ENCODE assay signal across 20 cellular contexts in genomic region chr16:66395806-66396555, GRCh38. TPM values are rescaled to one million over a fixed set of nuclear protein-coding genes. Genes with fewer than 3 reads are reported as not detected.
A peak's percentile ranks its signal among the peaks of the same experiment; 100 is the strongest.
DNase-seq lines count a peak whose midpoint lies in the region; ATAC-seq, FAIRE-seq and TF ChIP-seq lines count a peak whose summit lies in the region.
"Had no signal": no experiment of that assay in that cellular context is flagged by ENCODE, and none has a peak within 500 bp of the region (broad histone marks: within the 10 kb centered on the region; RNA-seq: fewer than 3 reads in every experiment).

No MANE protein-coding gene starts in this region.

- H3K27ac ChIP-seq in endodermal cell (ENCODE audit: low read depth, low read length) (no peak overlapping the region), vagina (no peak overlapping the region)
- H3K27ac ChIP-seq: C4-2B, HL-60 had no signal

- no peak overlapping the region for H3K9ac ChIP-seq in endodermal cell (ENCODE audit: extremely low read depth, low read length, poor library complexity, severe bottlenecking)

- H3K27me3 Mint-ChIP-seq in endodermal cell (ENCODE audit: insufficient read depth) (no peaks in the 10 kb centered on the region), Calu3 (ENCODE audit: unreplicated experiment) (peaks cover 28% of the 10 kb centered on the region)

- no peak overlapping the region for H3K4me3 Mint-ChIP-seq in endodermal cell
- no peak overlapping the region for H3K4me3 Mint-ChIP-seq in Calu3 (ENCODE audit: low read depth, unreplicated experiment)
- H3K4me3 Mint-ChIP-seq: CD4-positive, alpha-beta memory T cell had no signal

- H3K36me3 ChIP-seq in endodermal cell (ENCODE audit: control insufficient read depth, insufficient read depth, low read length) (no peaks in the 10 kb centered on the region), vagina (no peaks in the 10 kb centered on the region)

- H3K36me3 Mint-ChIP-seq in endodermal cell (ENCODE audit: low read depth) = no peaks in the 10 kb centered on the region
- no peaks in the 10 kb centered on the region for H3K36me3 Mint-ChIP-seq in Calu3 (ENCODE audit: insufficient read depth, unreplicated experiment)
- H3K36me3 Mint-ChIP-seq: CD4-positive, alpha-beta memory T cell had no signal

- BruUV-seq in Calu3 (replicated peaks; lab: Mats Ljungman, UMichigan) = no TSS peak

- H3K4me1 ChIP-seq in endodermal cell (ENCODE audit: control insufficient read depth, insufficient read depth, low read length) = no peaks in the 10 kb centered on the region
- no peaks in the 10 kb centered on the region for H3K4me1 ChIP-seq in vagina

- H3K27me3 ChIP-seq in endodermal cell (ENCODE audit: control insufficient read depth, insufficient read depth, low read length, poor library complexity, severe bottlenecking) = no peaks in the 10 kb centered on the region
- H3K27me3 ChIP-seq in vagina = no peaks in the 10 kb centered on the region

- 87 to 94% methylated on average over 6 to 7 of the region's 7 CpGs for WGBS in endodermal cell (ENCODE audit: insufficient coverage in 1 of 2, insufficient read length in 1 of 2), 2 experiments

- H3K9me3 ChIP-seq in endodermal cell (ENCODE audit: control insufficient read depth, low read length) (no peaks in the 10 kb centered on the region), vagina (no peaks in the 10 kb centered on the region)

- no peak overlapping the region for H3K4me3 ChIP-seq in endodermal cell (ENCODE audit: low read length)
- no peak overlapping the region for H3K4me3 ChIP-seq in vagina

- CTCF ChIA-PET in Calu3 (lab: Charles Lee) = interaction anchor here (0.7 kb wide), 1 partner anchor 448 kb away, joined by 6 read pairs; no protein-coding TSS in a partner anchor

- H3K9me3 Mint-ChIP-seq in endodermal cell = no peaks in the 10 kb centered on the region
- no peaks in the 10 kb centered on the region for H3K9me3 Mint-ChIP-seq in Calu3 (ENCODE audit: low read depth, unreplicated experiment)
- H3K9me3 Mint-ChIP-seq: CD4-positive, alpha-beta memory T cell had no signal

- FAIRE-seq in HTR-8/SVneo (lab: Jason Lieb, UNC) = peak; percentile 70
- FAIRE-seq: D721Med, G401.6, GM12891 had no signal

- peak; percentile 25 for DNase-seq in activated CD8-positive, alpha-beta memory T cell treated with anti-CD3 and anti-CD28 coated beads, Interleukin-2, amount 50 U/mL, for 48 hours
- no peak for DNase-seq in activated CD8-positive, alpha-beta memory T cell treated with anti-CD3 and anti-CD28 coated beads for 24 hours
- DNase-seq in HTR-8/SVneo (ENCODE audit: insufficient read length, low spot score) = no peak
- DNase-seq in endodermal cell = peak; percentile 23
- peak; percentile 65 to 79 for DNase-seq in vagina (ENCODE audit: extremely low spot score in 2 of 2)
- no peak for DNase-seq in Calu3
- DNase-seq: ACHN; CD4-positive, alpha-beta memory T cell; DMS153; DMS79 treated with DMSO at 0.1 percent for 48 hours; EL; H7; IMR-90 had no signal

- TF ChIP-seq CTCF in endodermal cell (conservative IDR thresholded peaks at IDR 0.05) (no peak), vagina (IDR thresholded peaks at IDR 0.05) (no peak), Calu3 (IDR thresholded peaks at IDR 0.05; ENCODE audit: unreplicated experiment) (no peak)

- H3K4me1 Mint-ChIP-seq in endodermal cell = no peaks in the 10 kb centered on the region
- no peaks in the 10 kb centered on the region for H3K4me1 Mint-ChIP-seq in Calu3 (ENCODE audit: low read depth, unreplicated experiment)
- H3K4me1 Mint-ChIP-seq: CD4-positive, alpha-beta memory T cell had no signal

- H3K27ac Mint-ChIP-seq in endodermal cell (no peak overlapping the region), Calu3 (ENCODE audit: unreplicated experiment) (no peak overlapping the region)
- H3K27ac Mint-ChIP-seq: CD4-positive, alpha-beta memory T cell had no signal

- no peak for ATAC-seq in GM21717 (IDR thresholded peaks at IDR 0.05; ENCODE audit: unreplicated experiment)

- TF ChIP-seq POLR2A in vagina (IDR thresholded peaks at IDR 0.05) = no peak

- intact Hi-C loops in vagina (cut with DNase I) (no loop called here), Calu3 (cut with micrococcal nuclease; ENCODE audit: unreplicated experiment) (no loop called here)

RNA-seq across cellular contexts. Expression of gene CDH5, which starts 29.5 kb away (rescaled TPM):
- under 1 TPM in 1 of 2 donors, not detected in 1; 0.18 TPM for total RNA-seq in endodermal cell
- 0.39 TPM for polyA plus RNA-seq in endodermal cell (2013, experiment 1 of 2)
- 0.75 TPM for polyA plus RNA-seq in endodermal cell (2013, experiment 2 of 2)
- total RNA-seq in vagina = 38.3 TPM
- not detected in 2 replicates for total RNA-seq in Calu3 (2022)
- total RNA-seq: A172; CD4-positive, alpha-beta memory T cell; H7; IMR-90 had no signal
- polyA plus RNA-seq: CD4-positive, alpha-beta memory T cell; IMR-90 had no signal

RNA-seq across cellular contexts. Expression of gene BEAN1, which starts 31.1 kb away (rescaled TPM):
- total RNA-seq in endodermal cell (under 1 TPM in 1 of 2 donors, not detected in 1; 0.18 TPM), vagina (not detected), Calu3 (2022) (1.7 and 3.1 TPM in 2 replicates)
- polyA plus RNA-seq in endodermal cell (2013, experiment 1 of 2) = 0.61 TPM
- 0.33 TPM for polyA plus RNA-seq in endodermal cell (2013, experiment 2 of 2)
- total RNA-seq: CD4-positive, alpha-beta memory T cell; IMR-90 had no signal
- polyA plus RNA-seq: IMR-90 had no signal

Comparison
In these comparisons a context has a peak if more than half of its experiments do, and no peak if none do; other contexts are left out.
1. DNase-seq: peak in activated CD8-positive, alpha-beta memory T cell treated with anti-CD3 and anti-CD28 coated beads, Interleukin-2, amount 50 U/mL, for 48 hours (single experiment), endodermal cell (single experiment) and vagina (2 of 2); none in activated CD8-positive, alpha-beta memory T cell treated with anti-CD3 and anti-CD28 coated beads for 24 hours (single experiment), HTR-8/SVneo (single experiment) and Calu3 (single experiment).
2. RNA of gene CDH5, which starts 29.5 kb away (total RNA-seq): 38.3 TPM in vagina (single experiment); 0.18 TPM in endodermal cell and not detected in Calu3; every median in the first group is over 10 times any median in the second.